Comparison of ENCODE assay signal across 29 cellular contexts in the genomic region with DNA sequence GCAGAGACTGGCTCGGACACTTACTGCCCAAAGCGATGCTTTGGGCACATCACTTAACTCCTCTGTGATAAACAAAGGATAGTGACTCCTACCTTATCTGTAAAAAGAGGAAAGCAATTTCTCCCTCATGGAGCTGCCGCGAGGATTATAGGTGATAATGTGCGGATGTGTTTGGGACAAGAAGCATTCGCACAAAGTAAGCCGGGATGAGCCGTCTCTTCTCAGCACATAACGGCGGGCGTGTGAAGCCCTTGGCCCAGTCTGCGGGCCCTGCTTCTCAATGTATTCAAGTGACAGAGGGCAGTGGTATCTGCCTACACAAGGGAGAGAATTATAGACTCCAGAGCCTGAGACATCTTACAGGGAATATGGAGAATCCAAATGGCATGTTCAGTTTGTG.
"Had no signal": no experiment of that assay in that cellular context is flagged by ENCODE, and none has a peak within 500 bp of the region (broad histone marks: within the 10 kb centered on the region; RNA-seq: fewer than 3 reads in every experiment).

No MANE protein-coding gene starts in this region.

- H3K4me3 ChIP-seq: esophagus muscularis mucosa, gastrocnemius medialis had no signal

- H3K4me1 ChIP-seq: esophagus muscularis mucosa, foreskin keratinocyte, gastrocnemius medialis had no signal

- H3K27me3 ChIP-seq: brain microvascular endothelial cell, esophagus muscularis mucosa, foreskin keratinocyte, gastrocnemius medialis had no signal

- H3K36me3 ChIP-seq: brain microvascular endothelial cell, esophagus muscularis mucosa, gastrocnemius medialis, WERI-Rb-1 had no signal

- DNase-seq: activated B cell treated with CpG ODN at 0.5 μM for 24 hours; activated CD4-positive, alpha-beta T cell treated with anti-CD3 and anti-CD28 coated beads for 48 hours; activated CD4-positive, alpha-beta T cell treated with anti-CD3 and anti-CD28 coated beads, Interleukin-2, amount 50 U/mL, for 1 hour; activated CD4-positive, alpha-beta T cell treated with anti-CD3 and anti-CD28 coated beads, Interleukin-2, amount 50 U/mL, for 48 hours; activated CD8-positive, alpha-beta memory T cell treated with anti-CD3 and anti-CD28 coated beads for 24 hours; activated CD8-positive, alpha-beta T cell treated with anti-CD3 and anti-CD28 coated beads for 36 hours; activated effector memory CD4-positive, alpha-beta T cell treated with Interleukin-2 at 50 U/mL for 16 hours; activated gamma-delta T cell treated with Interleukin-2 at 50 U/mL for 16 hours; activated naive CD4-positive, alpha-beta T cell treated with anti-CD3 and anti-CD28 coated beads, Interleukin-2, amount 50 U/mL, for 16 hours; activated naive CD4-positive, alpha-beta T cell treated with Interleukin-2 at 50 U/mL for 16 hours; activated T-cell treated with anti-CD3 and anti-CD28 coated beads, Interleukin-2, amount 50 U/mL, for 4 hours; amniotic stem cell; anterior cingulate cortex; brain microvascular endothelial cell; caudate nucleus; cortex of kidney; dermis blood vessel endothelial cell; effector CD4-positive, alpha-beta T cell; effector memory CD8-positive, alpha-beta T cell; erythroblast; foreskin keratinocyte; gastrocnemius medialis; T-helper 1 cell; T-helper 17 cell; T1000; WERI-Rb-1 had no signal

- ATAC-seq: activated CD4-positive, CD25-positive, alpha-beta regulatory T cell treated with anti-CD3 and anti-CD28 coated beads, Interleukin-2, amount 50 U/mL, for 24 hours; activated CD8-positive, alpha-beta T cell treated with anti-CD3 and anti-CD28 coated beads for 36 hours; activated T-cell treated with anti-CD3 and anti-CD28 coated beads, Interleukin-2, amount 50 U/mL, for 4 hours; activated T-helper 17 cell treated with anti-CD3 and anti-CD28 coated beads, Interleukin-2, amount 50 U/mL, for 72 hours; effector memory CD8-positive, alpha-beta T cell; foreskin keratinocyte; gastrocnemius medialis; T-helper 17 cell had no signal

- H3K9me3 ChIP-seq: esophagus muscularis mucosa, gastrocnemius medialis had no signal

- H3K27ac ChIP-seq: brain microvascular endothelial cell, esophagus muscularis mucosa, foreskin keratinocyte, gastrocnemius medialis, WERI-Rb-1 had no signal
